1 cellular context compared by ENCODE assay signal in genomic region chr14:85482549-85482948, GRCh38.
TF ChIP-seq lines count a peak whose summit lies in the region.

No MANE protein-coding gene starts in this region.

TF ChIP-seq in HepG2, 621 proteins besides CTCF, POLR2A, EP300 and RAD21 (continued from another document and continues in another):
- no peak for TF ChIP-seq ZNF687 (CRISPR knock-in tag; IDR thresholded peaks at IDR 0.05)
- no peak for TF ChIP-seq ZZZ3 (CRISPR knock-in tag; IDR thresholded peaks at IDR 0.05; ENCODE audit: borderline replicate concordance)
- no peak for TF ChIP-seq JDP2 (CRISPR knock-in tag; IDR thresholded peaks at IDR 0.05; ENCODE audit: borderline replicate concordance)
- TF ChIP-seq ZNF383 (CRISPR knock-in tag; IDR thresholded peaks at IDR 0.05; ENCODE audit: borderline replicate concordance): no peak
- TF ChIP-seq MIXL1 (CRISPR knock-in tag; IDR thresholded peaks at IDR 0.05): 0 out of 2 replicates have a peak, but pooled peaks have one; percentile 28
- TF ChIP-seq ZNF563 (CRISPR knock-in tag; IDR thresholded peaks at IDR 0.05): no peak
- no peak for TF ChIP-seq KAT7 (CRISPR knock-in tag; IDR thresholded peaks at IDR 0.05; ENCODE audit: borderline replicate concordance)
- TF ChIP-seq FOXK1 (CRISPR knock-in tag; IDR thresholded peaks at IDR 0.05; ENCODE audit: borderline replicate concordance, low read depth): no peak
- TF ChIP-seq ZBTB25 (CRISPR knock-in tag; IDR thresholded peaks at IDR 0.05): no peak
- TF ChIP-seq MYNN (CRISPR knock-in tag; IDR thresholded peaks at IDR 0.05; ENCODE audit: low read depth): no peak
- TF ChIP-seq IRF2 (CRISPR knock-in tag; IDR thresholded peaks at IDR 0.05): no peak; the same call in 1 of the 2 replicates
- no peak for TF ChIP-seq ZBTB8A (CRISPR knock-in tag; IDR thresholded peaks at IDR 0.05; ENCODE audit: borderline replicate concordance, low read depth)
- TF ChIP-seq JUN (CRISPR knock-in tag; IDR thresholded peaks at IDR 0.05): no peak
- no peak for TF ChIP-seq PHF20 (CRISPR knock-in tag; IDR thresholded peaks at IDR 0.05)
- no peak for TF ChIP-seq ZNF781 (CRISPR knock-in tag; IDR thresholded peaks at IDR 0.05; ENCODE audit: borderline replicate concordance, not compliant biosample characterization)
- TF ChIP-seq SETDB1 (CRISPR knock-in tag; IDR thresholded peaks at IDR 0.05; ENCODE audit: borderline replicate concordance): no peak
- no peak for TF ChIP-seq HBP1 (CRISPR knock-in tag; IDR thresholded peaks at IDR 0.05; ENCODE audit: low read depth)
- no peak for TF ChIP-seq MNT (IDR thresholded peaks at IDR 0.05)
- TF ChIP-seq HMGXB4 (CRISPR knock-in tag; IDR thresholded peaks at IDR 0.05; ENCODE audit: borderline replicate concordance in 1 of 2, low read depth in 1 of 2): no peak
- TF ChIP-seq HOXD1 (CRISPR knock-in tag; IDR thresholded peaks at IDR 0.05): no peak
- TF ChIP-seq ZNF180 (CRISPR knock-in tag; IDR thresholded peaks at IDR 0.05; ENCODE audit: borderline replicate concordance, low read depth): no peak
- no peak for TF ChIP-seq ZMAT3 (CRISPR knock-in tag; conservative IDR thresholded peaks at IDR 0.05)
- peak; percentile 25; the same call in 1 of the 2 replicates for TF ChIP-seq FOXO1 (CRISPR knock-in tag; IDR thresholded peaks at IDR 0.05)
- no peak for TF ChIP-seq HNRNPK (IDR thresholded peaks at IDR 0.05; ENCODE audit: low read depth, low read length, poor library complexity, severe bottlenecking)
- no peak for TF ChIP-seq STAG1 (CRISPR knock-in tag; IDR thresholded peaks at IDR 0.05)
- no peak for TF ChIP-seq ZNF75D (CRISPR knock-in tag; IDR thresholded peaks at IDR 0.05; ENCODE audit: borderline replicate concordance)
- TF ChIP-seq ATF6 (CRISPR knock-in tag; conservative IDR thresholded peaks at IDR 0.05): no peak
- TF ChIP-seq KLF6 (CRISPR knock-in tag; IDR thresholded peaks at IDR 0.05): no peak
- TF ChIP-seq SIX4 (CRISPR knock-in tag; IDR thresholded peaks at IDR 0.05): no peak
- TF ChIP-seq HNRNPH1 (optimal IDR thresholded peaks at IDR 0.05; ENCODE audit: low read depth, low read length): no peak
- no peak for TF ChIP-seq ZNF557 (CRISPR knock-in tag; IDR thresholded peaks at IDR 0.05)
- no peak for TF ChIP-seq SRSF9 (IDR thresholded peaks at IDR 0.05; ENCODE audit: borderline replicate concordance, insufficient read depth, low read depth, low read length, poor library complexity, severe bottlenecking)
- no peak for TF ChIP-seq AFF4 (CRISPR knock-in tag; IDR thresholded peaks at IDR 0.05)
- TF ChIP-seq ZNF891 (CRISPR knock-in tag; IDR thresholded peaks at IDR 0.05): no peak
- no peak for TF ChIP-seq TCF7L2 (IDR thresholded peaks at IDR 0.05; ENCODE audit: low read depth, low read length)
- TF ChIP-seq ZNF747 (CRISPR knock-in tag; IDR thresholded peaks at IDR 0.05; ENCODE audit: borderline replicate concordance): no peak
- no peak for TF ChIP-seq ZNF350 (CRISPR knock-in tag; IDR thresholded peaks at IDR 0.05; ENCODE audit: borderline replicate concordance, low read depth)
- TF ChIP-seq HNF4A (CRISPR knock-in tag; IDR thresholded peaks at IDR 0.05): peak; percentile 8; the same call in 1 of the 2 replicates
- TF ChIP-seq ZNF570 (CRISPR knock-in tag; IDR thresholded peaks at IDR 0.05; ENCODE audit: borderline replicate concordance): no peak
- no peak for TF ChIP-seq BATF2 (CRISPR knock-in tag; IDR thresholded peaks at IDR 0.05)
- no peak for TF ChIP-seq SCMH1 (CRISPR knock-in tag; IDR thresholded peaks at IDR 0.05; ENCODE audit: borderline replicate concordance)
- no peak for TF ChIP-seq ZNF674 (CRISPR knock-in tag; IDR thresholded peaks at IDR 0.05; ENCODE audit: low read depth)
- no peak for TF ChIP-seq ZNF746 (CRISPR knock-in tag; IDR thresholded peaks at IDR 0.05)
- TF ChIP-seq ZMAT5 (CRISPR knock-in tag; IDR thresholded peaks at IDR 0.05; ENCODE audit: borderline replicate concordance, low read depth): no peak
- no peak for TF ChIP-seq ZNF251 (CRISPR knock-in tag; IDR thresholded peaks at IDR 0.05)
- TF ChIP-seq MTA3 (CRISPR knock-in tag; IDR thresholded peaks at IDR 0.05): no peak
- TF ChIP-seq ZNF292 (CRISPR knock-in tag; IDR thresholded peaks at IDR 0.05; ENCODE audit: borderline replicate concordance, low read depth): peak; percentile 71; the same call in 1 of the 2 replicates
- peak; percentile 80 for TF ChIP-seq FOXA3 (CRISPR knock-in tag; IDR thresholded peaks at IDR 0.05)
- no peak for TF ChIP-seq TP53 (CRISPR knock-in tag; conservative IDR thresholded peaks at IDR 0.05)
- no peak for TF ChIP-seq ZNF263 (CRISPR knock-in tag; IDR thresholded peaks at IDR 0.05)
